In the genomic region with DNA sequence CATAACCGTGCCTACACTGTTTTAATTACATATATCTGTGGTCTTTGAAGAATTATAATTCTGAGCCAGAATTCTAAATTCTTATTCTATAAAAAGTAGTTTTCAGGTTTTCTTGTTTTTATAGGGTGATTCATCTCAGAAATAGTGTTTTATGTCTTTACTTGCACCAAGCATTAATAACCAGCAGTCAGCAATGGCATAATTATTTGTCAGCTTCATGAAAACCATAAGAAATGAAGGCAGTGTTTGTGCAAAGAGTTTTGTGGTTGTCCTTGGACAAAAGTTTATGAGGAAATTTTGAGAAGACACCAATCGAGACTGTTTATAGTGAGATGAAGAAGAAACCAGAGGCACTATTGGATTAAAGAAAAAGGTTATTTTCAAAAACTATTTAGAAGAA, we compare ENCODE assay signal across 12 cellular contexts. TPM values are rescaled to one million over a fixed set of nuclear protein-coding genes. Genes with fewer than 3 reads are reported as not detected.
DNase-seq lines count a peak whose midpoint lies in the region; ATAC-seq, FAIRE-seq and TF ChIP-seq lines count a peak whose summit lies in the region.
"Had no signal": no experiment of that assay in that cellular context is flagged by ENCODE, and none has a peak within 500 bp of the region (broad histone marks: within the 10 kb centered on the region; RNA-seq: fewer than 3 reads in every experiment).

No MANE protein-coding gene starts in this region.

- no peak overlapping the region for H3K27ac ChIP-seq in IMR-90 (ENCODE audit: insufficient read depth, low read length)

- no peak overlapping the region; the same call in 2 of the 3 replicates for H2BK15ac ChIP-seq in IMR-90 (ENCODE audit: low read depth, low read length)

- peaks cover 2% of the 10 kb centered on the region for H3K4me1 ChIP-seq in IMR-90 (ENCODE audit: control insufficient read depth, insufficient read depth, low read length)

- H3K4me3 Mint-ChIP-seq in osteocyte (ENCODE audit: unreplicated experiment) = no peak overlapping the region
- H3K4me3 Mint-ChIP-seq: CD4-positive, CD25-positive, alpha-beta regulatory T cell had no signal

- peak overlapping the region in 1 of 2 experiments; percentile 17; a peak in 1 of 4 replicates for H4K8ac ChIP-seq in IMR-90 (ENCODE audit: low read depth in 2 of 2, low read length in 2 of 2)

- no peak overlapping the region; the same call in 1 of the 2 replicates for H3K18ac ChIP-seq in IMR-90 (ENCODE audit: low read depth, low read length)

- no peak overlapping the region for H3K4ac ChIP-seq in IMR-90 (ENCODE audit: low read depth, low read length)

- H3K9me1 ChIP-seq in IMR-90 (ENCODE audit: insufficient read depth, low read length) = no peaks in the 10 kb centered on the region

- no peak overlapping the region for H2BK120ac ChIP-seq in IMR-90 (ENCODE audit: low read depth, low read length)

- no peaks in the 10 kb centered on the region for H3K9me3 ChIP-seq in IMR-90 (ENCODE audit: control insufficient read depth, insufficient read depth, low read length)

- H3K79me1 ChIP-seq in IMR-90 (ENCODE audit: low read depth in 1 of 2, low read length in 2 of 2) = peaks cover 13% of the 10 kb centered on the region in 2 experiments; a peak in 3 of 4 replicates

- H3K27me3 Mint-ChIP-seq in osteocyte (ENCODE audit: unreplicated experiment) = no peaks in the 10 kb centered on the region

- H4K91ac ChIP-seq in IMR-90 (ENCODE audit: insufficient read depth, low read depth, low read length) = no peak overlapping the region

- no peak overlapping the region for H3K4me2 ChIP-seq in IMR-90 (ENCODE audit: low read depth, low read length)

- H3K4me1 Mint-ChIP-seq in osteocyte (ENCODE audit: unreplicated experiment) = peaks cover 45% of the 10 kb centered on the region
- H3K4me1 Mint-ChIP-seq: CD4-positive, CD25-positive, alpha-beta regulatory T cell had no signal

- H3K9ac ChIP-seq in IMR-90 (ENCODE audit: low read depth, low read length) = no peak overlapping the region

- H3K36me3 Mint-ChIP-seq in osteocyte (ENCODE audit: unreplicated experiment) = peaks cover 54% of the 10 kb centered on the region
- H3K36me3 Mint-ChIP-seq: CD4-positive, CD25-positive, alpha-beta regulatory T cell had no signal

- no peaks in the 10 kb centered on the region; the same call in none of the 2 replicates for H3K36me3 ChIP-seq in IMR-90 (ENCODE audit: control insufficient read depth, insufficient read depth, low read length)

- TF ChIP-seq RAD21 in IMR-90 (IDR thresholded peaks at IDR 0.05; ENCODE audit: low read length) = no peak

- no peak for FAIRE-seq in GM19239 (lab: Jason Lieb, UNC)
- FAIRE-seq: GM12878 had no signal

- no peaks in the 10 kb centered on the region for H4K20me1 ChIP-seq in IMR-90 (ENCODE audit: insufficient read depth, low read length)

- TF ChIP-seq CTCF in AG10803 (conservative IDR thresholded peaks at IDR 0.05; ENCODE audit: low read length) (no peak), IMR-90 (conservative IDR thresholded peaks at IDR 0.05; ENCODE audit: low read depth, low read length) (no peak), osteocyte (IDR thresholded peaks at IDR 0.05) (no peak)

- dilution Hi-C loops in IMR-90 (cut with HindIII; ENCODE audit: low sequenced_read_pairs, unreplicated experiment) = no loop called here

- H3K4me3 ChIP-seq in AG10803 (ENCODE audit: low read length) (no peak overlapping the region), IMR-90 (ENCODE audit: insufficient read depth, low read depth, low read length) (no peak overlapping the region)
- H3K4me3 ChIP-seq: GM12878 had no signal

- H3K23ac ChIP-seq in IMR-90 (ENCODE audit: low read depth, low read length) = no peak overlapping the region

- no peak for ATAC-seq in IMR-90 (ENCODE audit: low read depth)
- ATAC-seq in HG03521 (IDR thresholded peaks at IDR 0.05; ENCODE audit: unreplicated experiment) = no peak

- CTCF ChIA-PET in IMR-90 (lab: Yijun Ruan, JAX) = interaction anchor here (0.7 to 2.0 kb wide), 18 partner anchors 9 to 499 kb away, joined by 3 to 12 read pairs (median 6); partner anchors contain the start of gene EDNRA

- H3K27ac Mint-ChIP-seq in osteocyte (ENCODE audit: unreplicated experiment) = peak overlapping the region; percentile 77
- H3K27ac Mint-ChIP-seq: CD4-positive, CD25-positive, alpha-beta regulatory T cell had no signal

- in situ Hi-C loops in IMR-90 (cut with MboI; ENCODE audit: low sequenced_read_pairs) = loop anchor here (25.0 kb wide), 1 partner anchor 344 kb away; no protein-coding TSS in a partner anchor

- H3K56ac ChIP-seq in IMR-90 (ENCODE audit: extremely low read depth, insufficient read depth, low read length) = no peak overlapping the region

- no peaks in the 10 kb centered on the region for H3K9me3 Mint-ChIP-seq in osteocyte (ENCODE audit: unreplicated experiment)
- H3K9me3 Mint-ChIP-seq: CD4-positive, CD25-positive, alpha-beta regulatory T cell had no signal

- no peak overlapping the region for H3K14ac ChIP-seq in IMR-90 (replicated peaks; ENCODE audit: low read depth, low read length)

- no CpG with 5 or more reads among the region's 2 CpGs for WGBS in IMR-90 (ENCODE audit: extremely low coverage in 2 of 2, insufficient read length in 1 of 2), 2 experiments

- no peak for TF ChIP-seq POLR2A in IMR-90 (IDR thresholded peaks at IDR 0.05; ENCODE audit: low read depth, low read length)

- no peaks in the 10 kb centered on the region for H3K27me3 ChIP-seq in IMR-90 (ENCODE audit: control insufficient read depth, insufficient read depth, low read length)

- no peak overlapping the region; the same call in 1 of the 2 replicates for H4K5ac ChIP-seq in IMR-90 (ENCODE audit: low read depth, low read length)

- BruUV-seq in IMR-90 (replicated peaks; lab: Mats Ljungman, UMichigan) = no TSS peak

- DNase-seq in AG10803 (ENCODE audit: low read depth) = peak; percentile 44
- DNase-seq in IMR-90 = no peak
- DNase-seq in astrocyte of the hippocampus (ENCODE audit: low read depth, low spot score) = peak; percentile 38
- DNase-seq in osteocyte (ENCODE audit: extremely low spot score, unreplicated experiment) = no peak
- no peak for DNase-seq in GM19239 (ENCODE audit: insufficient read length, low spot score)
- DNase-seq in NCI-H2227 treated with DMSO at 0.1 percent for 48 hours (lab: John Stamatoyannopoulos, UW) = no peak
- no peak for DNase-seq in activated CD8-positive, alpha-beta memory T cell treated with anti-CD3 and anti-CD28 coated beads, Interleukin-2, amount 50 U/mL, for 4 hours
- DNase-seq: GOT3, NCI-H1436 treated with DMSO at 0.1 percent for 48 hours had no signal

- no peak overlapping the region for H2AFZ ChIP-seq in IMR-90 (replicated peaks; ENCODE audit: low read length, poor library complexity)

- no peak overlapping the region for H2AK5ac ChIP-seq in IMR-90 (ENCODE audit: low read depth, low read length)

- intact Hi-C loops in IMR-90 (cut with micrococcal nuclease) = loop anchor here (1.0 to 5.0 kb wide), 5 partner anchors 37 to 406 kb away; partner anchors contain the start of gene EDNRA

- H2AK9ac ChIP-seq in IMR-90 (replicated peaks; ENCODE audit: low read depth, low read length, poor library complexity) = no peak overlapping the region

- H2BK5ac ChIP-seq in IMR-90 (ENCODE audit: low read depth, low read length, poor library complexity, severe bottlenecking) = no peak overlapping the region

- H2BK20ac ChIP-seq in IMR-90 (ENCODE audit: low read depth, low read length) = peak overlapping the region; percentile 18; the same call in 1 of the 2 replicates

- POLR2A ChIA-PET in IMR-90 (lab: Charles Lee; ENCODE audit: unreplicated experiment) = no interaction called here

TF ChIP-seq in IMR-90, 13 proteins besides CTCF, POLR2A, EP300 and RAD21:
- TF ChIP-seq RCOR1 (IDR thresholded peaks at IDR 0.05; ENCODE audit: insufficient replicate concordance, low read length) = no peak
- no peak for TF ChIP-seq FOS (IDR thresholded peaks at IDR 0.05; ENCODE audit: low read depth, low read length)
- TF ChIP-seq USF2 (IDR thresholded peaks at IDR 0.05; ENCODE audit: low read depth, low read length) = no peak
- no peak for TF ChIP-seq MAFK (IDR thresholded peaks at IDR 0.05; ENCODE audit: low read depth, low read length)
- no peak for TF ChIP-seq RFX5 (IDR thresholded peaks at IDR 0.05; ENCODE audit: low read depth, low read length)
- no peak for TF ChIP-seq CHD1 (IDR thresholded peaks at IDR 0.05; ENCODE audit: low read depth, low read length)
- no peak for TF ChIP-seq ELK1 (IDR thresholded peaks at IDR 0.05; ENCODE audit: borderline replicate concordance, low read depth, low read length)
- no peak for TF ChIP-seq MXI1 (IDR thresholded peaks at IDR 0.05; ENCODE audit: borderline replicate concordance, low read depth, low read length)
- TF ChIP-seq SMC3 (IDR thresholded peaks at IDR 0.05; ENCODE audit: low read depth, low read length) = no peak
- TF ChIP-seq NFE2L2 (IDR thresholded peaks at IDR 0.05; ENCODE audit: low read depth, low read length) = no peak
- TF ChIP-seq MAZ (IDR thresholded peaks at IDR 0.05; ENCODE audit: borderline replicate concordance, low read depth, low read length) = no peak
- no peak for TF ChIP-seq CEBPB (IDR thresholded peaks at IDR 0.05; ENCODE audit: low read depth, low read length)
- TF ChIP-seq BHLHE40 (IDR thresholded peaks at IDR 0.05; ENCODE audit: low read depth, low read length) = no peak

RNA-seq across cellular contexts. Expression of gene EDNRA, which starts 37.2 kb away (rescaled TPM):
- total RNA-seq in IMR-90 (2012; rRNA removed) = 6.5 and 7.8 TPM in 2 replicates
- polyA plus RNA-seq in IMR-90 (2012; rRNA removed) = 3.8 TPM in 2 replicates
- 2.1 and 3.1 TPM in 2 replicates for polyA plus RNA-seq in IMR-90 (2012; cell fraction: cytosol; rRNA removed)
- 0.92 and 5.8 TPM in 2 replicates for polyA plus RNA-seq in IMR-90 (2012; cell fraction: nucleus; rRNA removed; ENCODE audit: low replicate concordance)
- total RNA-seq in osteocyte = 181 and 195 TPM in 2 replicates
- total RNA-seq: CD4-positive, CD25-positive, alpha-beta regulatory T cell had no signal
- polyA plus RNA-seq: CD4-positive, CD25-positive, alpha-beta regulatory T cell had no signal

Comparison
In these comparisons a context has a peak if more than half of its experiments do, and no peak if none do; other contexts are left out.
1. DNase-seq: peak in AG10803 (single experiment) and astrocyte of the hippocampus (single experiment); none in IMR-90 (single experiment), osteocyte (single experiment), GM19239 (single experiment), NCI-H2227 treated with DMSO at 0.1 percent for 48 hours (single experiment) and activated CD8-positive, alpha-beta memory T cell treated with anti-CD3 and anti-CD28 coated beads, Interleukin-2, amount 50 U/mL, for 4 hours (single experiment).
2. RNA of gene EDNRA, which starts 37.2 kb away (total RNA-seq): 181 to 195 TPM in osteocyte; 6.5 to 7.8 TPM in IMR-90; every median in the first group is over 10 times any median in the second.